ENCODE assay signal across 35 cellular contexts in the genomic region with DNA sequence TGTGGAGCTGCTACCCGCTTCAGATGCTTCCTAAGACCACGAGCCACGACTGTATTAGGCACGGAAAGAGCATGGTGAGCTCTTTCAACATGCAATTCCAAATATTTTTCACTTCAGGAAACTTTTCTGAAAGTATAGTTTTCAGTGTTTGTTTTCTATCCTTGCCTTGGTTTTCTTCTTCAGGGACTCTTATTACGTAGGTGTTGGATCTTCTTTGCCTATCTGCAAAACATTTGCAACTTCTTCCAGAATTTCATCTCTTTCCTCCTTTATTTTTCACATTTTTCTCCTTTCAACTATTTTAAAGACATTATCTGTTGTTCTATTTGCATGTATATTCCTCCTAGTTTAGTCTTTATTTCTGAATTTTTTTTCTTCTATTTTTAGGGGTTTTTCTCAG.
DNase-seq lines count a peak whose midpoint lies in the region; ATAC-seq, FAIRE-seq and TF ChIP-seq lines count a peak whose summit lies in the region.
"Had no signal": no experiment of that assay in that cellular context is flagged by ENCODE, and none has a peak within 500 bp of the region (broad histone marks: within the 10 kb centered on the region; RNA-seq: fewer than 3 reads in every experiment).

No MANE protein-coding gene starts in this region.

- no peaks in the 10 kb centered on the region for H4K20me1 ChIP-seq in GM23338 (replicated peaks; ENCODE audit: insufficient read depth)
- H4K20me1 ChIP-seq in HCT116 (ENCODE audit: insufficient read depth), result no peaks in the 10 kb centered on the region
- H4K20me1 ChIP-seq: BLaER1; BLaER1 treated with 17β-estradiol and CSF1 and Interleukin-3, amounts not matched to agents 10 nM and 100 nM had no signal

- RAD21 ChIA-PET in HCT116 (lab: Charles Lee; ENCODE audit: low non-redundant PET in 1 of 2, low total read pairs in 2 of 2, uncharacterized antibody in 2 of 2, unreplicated experiment in 2 of 2), result no interaction called here

- peaks cover 13% of the 10 kb centered on the region for H3K36me3 Mint-ChIP-seq in GM23338 (ENCODE audit: low read depth)
- no peaks in the 10 kb centered on the region for H3K36me3 Mint-ChIP-seq in CD14-positive monocyte
- H3K36me3 Mint-ChIP-seq: CD4-positive, alpha-beta memory T cell; CD4-positive, CD25-positive, alpha-beta regulatory T cell; CD8-positive, alpha-beta T cell had no signal

- no peak overlapping the region for H3K4me2 ChIP-seq in A549
- H3K4me2 ChIP-seq in GM23338, result no peak overlapping the region
- H3K4me2 ChIP-seq in HCT116 (ENCODE audit: low read length), result no peak overlapping the region
- H3K4me2 ChIP-seq: BLaER1; BLaER1 treated with 17β-estradiol and CSF1 and Interleukin-3, amounts not matched to agents 10 nM and 100 nM had no signal

- no peak for ATAC-seq in A549
- ATAC-seq in GM23338, result no peak
- no peak for ATAC-seq in HCT116
- no peak for ATAC-seq in upper lobe of right lung
- ATAC-seq in HG03280 (IDR thresholded peaks at IDR 0.05; ENCODE audit: unreplicated experiment), result no peak
- no peak for ATAC-seq in GM21619 (IDR thresholded peaks at IDR 0.05; ENCODE audit: unreplicated experiment)
- ATAC-seq: CD8-positive, alpha-beta T cell had no signal

- H3K27ac Mint-ChIP-seq in GM23338 (no peak overlapping the region), CD14-positive monocyte (no peak overlapping the region)
- H3K27ac Mint-ChIP-seq: B cell; CD4-positive, alpha-beta T cell; CD8-positive, alpha-beta T cell had no signal

- H3K9me3 Mint-ChIP-seq in GM23338 (peaks cover 30% of the 10 kb centered on the region), CD14-positive monocyte (peaks cover 11 to 27% (median 19%) of the 10 kb centered on the region in 7 donors)

- DNase-seq in A549 (ENCODE audit: low read depth in 1 of 2, low spot score in 1 of 2) (no peak), GM23338 (ENCODE audit: low spot score) (peak; percentile 21), HCT116 (ENCODE audit: low read depth, low spot score) (no peak), upper lobe of right lung (no peak), CD14-positive monocyte (ENCODE audit: low spot score) (no peak)
- DNase-seq: 8988T; ACHN; AML-193; BE2C; C1 segment of cervical spinal cord; Caco-2; Calu3; CD4-positive, alpha-beta memory T cell; CD4-positive, alpha-beta T cell; CD4-positive, CD25-positive, alpha-beta regulatory T cell; CD8-positive, alpha-beta memory T cell; CD8-positive, alpha-beta T cell; COR-L47; DMS 273 treated with DMSO at 0.1 percent for 48 hours; DMS153; DMS53; DMS79; DMS79 treated with DMSO at 0.1 percent for 48 hours; DND-41; EL had no signal

- H3K27me3 ChIP-seq in GM23338 (ENCODE audit: insufficient read depth), result no peaks in the 10 kb centered on the region
- H3K27me3 ChIP-seq in HCT116 (ENCODE audit: insufficient read depth, low read length), result no peaks in the 10 kb centered on the region
- H3K27me3 ChIP-seq in upper lobe of right lung, result peaks cover 10% of the 10 kb centered on the region
- H3K27me3 ChIP-seq: BLaER1; BLaER1 treated with 17β-estradiol and CSF1 and Interleukin-3, amounts not matched to agents 10 nM and 100 nM had no signal

- H3K9me3 ChIP-seq in A549 (peaks cover 44% of the 10 kb centered on the region), HCT116 (ENCODE audit: control insufficient read depth in 1 of 2, insufficient read depth in 1 of 2, low read depth in 1 of 2, low read length in 2 of 2) (peaks cover 0 to 18% of the 10 kb centered on the region in 2 experiments; a peak in 2 of 4 replicates), HEK293 (ENCODE audit: control insufficient read depth, insufficient read depth, low read depth, low read length) (peaks cover 16% of the 10 kb centered on the region), upper lobe of right lung (peaks cover 16% of the 10 kb centered on the region)
- H3K9me3 ChIP-seq: BE2C had no signal

- no peak overlapping the region for H3K9ac ChIP-seq in HCT116 (ENCODE audit: low read length)
- H3K9ac ChIP-seq: BLaER1; BLaER1 treated with 17β-estradiol and CSF1 and Interleukin-3, amounts not matched to agents 10 nM and 100 nM had no signal

- H3K4me1 Mint-ChIP-seq in GM23338 (no peaks in the 10 kb centered on the region), CD14-positive monocyte (no peaks in the 10 kb centered on the region)
- H3K4me1 Mint-ChIP-seq: B cell; CD4-positive, alpha-beta memory T cell; CD4-positive, CD25-positive, alpha-beta regulatory T cell; CD8-positive, alpha-beta memory T cell had no signal

- no peak for TF ChIP-seq EP300 in A549 (IDR thresholded peaks at IDR 0.05)

- no peaks in the 10 kb centered on the region for H3K79me2 ChIP-seq in GM23338 (replicated peaks; ENCODE audit: insufficient read depth)
- H3K79me2 ChIP-seq in HCT116 (ENCODE audit: insufficient read depth, low read length), result no peaks in the 10 kb centered on the region

- FAIRE-seq in A549 (lab: Jason Lieb, UNC), result peak; percentile 97
- FAIRE-seq: A204.1, D721Med had no signal

- TF ChIP-seq RAD21 in A549 (conservative IDR thresholded peaks at IDR 0.05 in 1 of 2, IDR thresholded peaks at IDR 0.05 in 1 of 2) (no peak), HCT116 (IDR thresholded peaks at IDR 0.05; ENCODE audit: low read depth) (no peak)

- H3K9me2 ChIP-seq in GM23338 (ENCODE audit: insufficient read depth) (0 out of 2 replicates have a peak, but pooled peaks cover 3% of the 10 kb centered on the region), HCT116 (ENCODE audit: insufficient read depth) (no peaks in the 10 kb centered on the region)

- no peaks in the 10 kb centered on the region for H3F3A ChIP-seq in GM23338 (replicated peaks; ENCODE audit: low read depth)

- H3K4me3 Mint-ChIP-seq in GM23338 (no peak overlapping the region), CD14-positive monocyte (no peak overlapping the region)
- H3K4me3 Mint-ChIP-seq: B cell; CD4-positive, alpha-beta memory T cell; CD4-positive, alpha-beta T cell; CD4-positive, CD25-positive, alpha-beta regulatory T cell; CD8-positive, alpha-beta memory T cell; CD8-positive, alpha-beta T cell had no signal

- H3K4me1 ChIP-seq in A549 (no peaks in the 10 kb centered on the region), GM23338 (ENCODE audit: insufficient read depth) (no peaks in the 10 kb centered on the region), HCT116 (ENCODE audit: control insufficient read depth in 1 of 2, insufficient read depth in 2 of 2, low read length in 2 of 2) (no peaks in the 10 kb centered on the region), HEK293 (ENCODE audit: control insufficient read depth, insufficient read depth, low read length) (no peaks in the 10 kb centered on the region), upper lobe of right lung (no peaks in the 10 kb centered on the region)
- H3K4me1 ChIP-seq: BE2C had no signal

- TF ChIP-seq POLR2A in A549 (IDR thresholded peaks at IDR 0.05; ENCODE audit: low read length) (no peak), HCT116 (IDR thresholded peaks at IDR 0.05; ENCODE audit: borderline replicate concordance, extremely low read depth, insufficient read depth, insufficient read length) (no peak)

- H3K27me3 Mint-ChIP-seq in GM23338 (ENCODE audit: insufficient read depth, low read depth, poor library complexity) (peaks cover 6% of the 10 kb centered on the region), CD14-positive monocyte (ENCODE audit: low read depth in 3 of 3) (peaks cover 3 to 5% (median 5%) of the 10 kb centered on the region in 3 donors)

- H3K36me3 ChIP-seq in GM23338 (ENCODE audit: insufficient read depth), result no peaks in the 10 kb centered on the region
- H3K36me3 ChIP-seq in HCT116 (ENCODE audit: control insufficient read depth in 1 of 2, insufficient read depth in 2 of 2, low read length in 2 of 2), result no peaks in the 10 kb centered on the region
- no peaks in the 10 kb centered on the region for H3K36me3 ChIP-seq in HEK293 (ENCODE audit: control insufficient read depth in 2 of 2, insufficient read depth in 1 of 2, low read length in 2 of 2)
- no peaks in the 10 kb centered on the region for H3K36me3 ChIP-seq in upper lobe of right lung
- H3K36me3 ChIP-seq: BE2C, BLaER1 had no signal

- no TSS peak for BruUV-seq in HCT116 (replicated peaks; lab: Mats Ljungman, UMichigan)

- 2% methylated on average over 5 of the region's 5 CpGs for WGBS in A549 (ENCODE audit: missing lambda C conversion rate)

- intact Hi-C loops in HCT116 (cut with micrococcal nuclease) (no loop called here), upper lobe of right lung (cut with DNase I) (no loop called here), CD14-positive monocyte (cut with micrococcal nuclease) (no loop called here)

- no peak overlapping the region for H3K4me3 ChIP-seq in A549
- no peak overlapping the region for H3K4me3 ChIP-seq in GM23338
- H3K4me3 ChIP-seq in HCT116 (replicated peaks in 1 of 2; ENCODE audit: low read depth in 1 of 2, low read length in 2 of 2), result no peak overlapping the region
- no peak overlapping the region for H3K4me3 ChIP-seq in HEK293 (ENCODE audit: low read depth, low read length)
- H3K4me3 ChIP-seq in upper lobe of right lung, result no peak overlapping the region
- H3K4me3 ChIP-seq: BLaER1; BLaER1 treated with 17β-estradiol and CSF1 and Interleukin-3, amounts not matched to agents 10 nM and 100 nM had no signal

- H2AFZ ChIP-seq in GM23338 (no peak overlapping the region), HCT116 (ENCODE audit: low read depth, low read length, poor library complexity, severe bottlenecking) (no peak overlapping the region)

- TF ChIP-seq CTCF in A549 (IDR thresholded peaks at IDR 0.05), result no peak
- no peak for TF ChIP-seq CTCF in GM23338 (conservative IDR thresholded peaks at IDR 0.05; ENCODE audit: low read depth in 2 of 2)
- TF ChIP-seq CTCF in HCT116 (IDR thresholded peaks at IDR 0.05 in 2 of 3, conservative IDR thresholded peaks at IDR 0.05 in 1 of 3; ENCODE audit: borderline replicate concordance in 1 of 3, insufficient read depth in 1 of 3, low read depth in 2 of 3, low read length in 2 of 3), result no peak
- no peak for TF ChIP-seq CTCF in HEK293 (tag by site-specific recombination; IDR thresholded peaks at IDR 0.05)
- no peak for TF ChIP-seq CTCF in upper lobe of right lung (IDR thresholded peaks at IDR 0.05)
- TF ChIP-seq CTCF in CD14-positive monocyte (IDR thresholded peaks at IDR 0.05), result no peak

- POLR2A ChIA-PET in A549 (lab: Yijun Ruan, JAX), result no interaction called here
- POLR2A ChIA-PET in HCT116 (lab: Charles Lee), result no interaction called here
- POLR2A ChIA-PET in HEK293 (lab: Yijun Ruan, JAX), result no interaction called here

- no peak overlapping the region for H3K27ac ChIP-seq in A549
- H3K27ac ChIP-seq in GM23338 (ENCODE audit: low read depth), result no peak overlapping the region
- H3K27ac ChIP-seq in HCT116 (ENCODE audit: low read depth, low read length), result no peak overlapping the region
- no peak overlapping the region for H3K27ac ChIP-seq in HEK293 (ENCODE audit: extremely low read depth, low read depth, low read length)
- no peak overlapping the region for H3K27ac ChIP-seq in upper lobe of right lung
- H3K27ac ChIP-seq: 22Rv1; BLaER1; BLaER1 treated with 17β-estradiol and CSF1 and Interleukin-3, amounts not matched to agents 10 nM and 100 nM; C4-2B had no signal

- CTCF ChIA-PET in A549 (lab: Yijun Ruan, JAX), result interaction anchor here (1.2 kb wide), 2 partner anchors 122 to 245 kb away, joined by 5 read pairs; no protein-coding TSS in a partner anchor
- CTCF ChIA-PET in HCT116 (lab: Charles Lee), result interaction anchor here (1.1 kb wide), 1 partner anchor 18 kb away, joined by 3 read pairs; no protein-coding TSS in a partner anchor
- CTCF ChIA-PET in HEK293 (lab: Yijun Ruan, JAX), result interaction anchor here (1.0 to 2.8 kb wide), 2 partner anchors 60 to 73 kb away, joined by 3 to 14 read pairs; no protein-coding TSS in a partner anchor

TF ChIP-seq in HEK293, 187 proteins besides CTCF, POLR2A, EP300 and RAD21 (continues in another document):
- TF ChIP-seq ZNF133 (tag by site-specific recombination; IDR thresholded peaks at IDR 0.05), result peak; percentile 100
